ENCODE assay signal across 8 cellular contexts in genomic region chr7:129952164-129952652, GRCh38. TPM values are rescaled to one million over a fixed set of nuclear protein-coding genes. Genes with fewer than 3 reads are reported as not detected.
DNase-seq lines count a peak whose midpoint lies in the region; ATAC-seq, FAIRE-seq and TF ChIP-seq lines count a peak whose summit lies in the region.

No MANE protein-coding gene starts in this region.

- H3K4me1 ChIP-seq in DOHH2 (ENCODE audit: control insufficient read depth, low read length) (peaks cover 39% of the 10 kb centered on the region), mucosa of rectum (ENCODE audit: control insufficient read depth in 2 of 2, insufficient read depth in 2 of 2, low read length in 2 of 2) (peaks cover 24 to 35% of the 10 kb centered on the region in 2 donors), thyroid gland (peaks cover 16 to 32% of the 10 kb centered on the region in 2 donors)

- H3K4me2 ChIP-seq in DOHH2 (ENCODE audit: low read length), result peak overlapping the region; percentile 99

- peak overlapping the region; percentile 93 for H3K4me3 ChIP-seq in DOHH2 (ENCODE audit: low read length)
- H3K4me3 ChIP-seq in mucosa of rectum (ENCODE audit: low read length in 2 of 2), result peak overlapping the region; percentile 83 to 94
- H3K4me3 ChIP-seq in thyroid gland (replicated peaks in 1 of 3), result peak overlapping the region; percentile 43 to 94 (median 80)

- peaks cover 7% of the 10 kb centered on the region; the same call in 1 of the 2 replicates for H3K36me3 ChIP-seq in DOHH2 (ENCODE audit: control insufficient read depth, low read length)
- H3K36me3 ChIP-seq in mucosa of rectum (ENCODE audit: control insufficient read depth in 2 of 2, insufficient read depth in 2 of 2, low read length in 2 of 2), result peaks cover 0 to 3% of the 10 kb centered on the region in 2 donors
- no peaks in the 10 kb centered on the region for H3K36me3 ChIP-seq in thyroid gland

- H3K9me3 ChIP-seq in DOHH2 (ENCODE audit: control insufficient read depth, insufficient read depth, low read length) (no peaks in the 10 kb centered on the region), mucosa of rectum (ENCODE audit: control insufficient read depth in 2 of 2, low read length in 2 of 2) (no peaks in the 10 kb centered on the region), thyroid gland (no peaks in the 10 kb centered on the region)

- H3K9me2 ChIP-seq in DOHH2 (replicated peaks; ENCODE audit: control insufficient read depth, low read length), result no peaks in the 10 kb centered on the region

- H4K20me1 ChIP-seq in DOHH2 (ENCODE audit: control insufficient read depth, insufficient read depth, low read depth, low read length), result peaks cover 6% of the 10 kb centered on the region

- FAIRE-seq in HTR-8/SVneo (lab: Jason Lieb, UNC), result no peak

- WGBS in thyroid gland, 2 donors, result 0 to 1% methylated on average over 24 to 35 of the region's 40 CpGs

- no peak for TF ChIP-seq POLR2A in thyroid gland (IDR thresholded peaks at IDR 0.05)

- intact Hi-C loops in thyroid gland (cut with DNase I), result loop anchor here (5.0 kb wide), 1 partner anchor 125 kb away; no protein-coding TSS in a partner anchor

- H3F3A ChIP-seq in DOHH2 (ENCODE audit: control insufficient read depth, insufficient read depth), result peaks cover 23% of the 10 kb centered on the region

- TF ChIP-seq CTCF in DOHH2 (IDR thresholded peaks at IDR 0.05; ENCODE audit: low read depth, low read length, poor library complexity, severe bottlenecking) (no peak), thyroid gland (IDR thresholded peaks at IDR 0.05) (no peak)

- peaks cover 55% of the 10 kb centered on the region for H3K79me2 ChIP-seq in DOHH2 (ENCODE audit: control insufficient read depth, low read length)

- ATAC-seq in GM21447 (IDR thresholded peaks at IDR 0.05; ENCODE audit: unreplicated experiment), result peak; percentile 17
- ATAC-seq in HG03378 (IDR thresholded peaks at IDR 0.05; ENCODE audit: unreplicated experiment), result no peak

- H3K27me3 ChIP-seq in DOHH2 (ENCODE audit: control insufficient read depth, low read length) (peaks cover 5% of the 10 kb centered on the region; the same call in 1 of the 2 replicates), mucosa of rectum (ENCODE audit: control insufficient read depth in 2 of 2, insufficient read depth in 2 of 2, low read length in 2 of 2) (no peaks in the 10 kb centered on the region), thyroid gland (no peaks in the 10 kb centered on the region)

- H3K9ac ChIP-seq in mucosa of rectum (ENCODE audit: low read depth in 1 of 2, low read length in 2 of 2), result peak overlapping the region; percentile 96 to 97

- H3K27ac ChIP-seq in DOHH2 (ENCODE audit: low read depth, low read length) (peak overlapping the region; percentile 86), epithelial cell of prostate (peak overlapping the region; percentile 96), mucosa of rectum (ENCODE audit: low read depth in 2 of 2, low read length in 2 of 2) (peak overlapping the region; percentile 93 to 95), thyroid gland (peak overlapping the region; percentile 98)

- peak; percentile 12 for DNase-seq in HTR-8/SVneo (ENCODE audit: insufficient read length, low spot score)
- peak; percentile 45 for DNase-seq in activated CD4-positive, alpha-beta T cell treated with anti-CD3 and anti-CD28 coated beads for 48 hours
- DNase-seq in epithelial cell of prostate (ENCODE audit: low read depth, low spot score), result no peak
- peak; percentile 69 to 71 for DNase-seq in thyroid gland

RNA-seq across cellular contexts. Expression of gene UBE2H, which starts 0.6 kb away (rescaled TPM):
- total RNA-seq in thyroid gland, result 100 to 1,000 TPM in 3 of 4 donors, 10 to 100 TPM in 1; 97.7 to 156 (median 122) TPM
